Comparison of ENCODE assay signal across 8 cellular contexts in the genomic region with DNA sequence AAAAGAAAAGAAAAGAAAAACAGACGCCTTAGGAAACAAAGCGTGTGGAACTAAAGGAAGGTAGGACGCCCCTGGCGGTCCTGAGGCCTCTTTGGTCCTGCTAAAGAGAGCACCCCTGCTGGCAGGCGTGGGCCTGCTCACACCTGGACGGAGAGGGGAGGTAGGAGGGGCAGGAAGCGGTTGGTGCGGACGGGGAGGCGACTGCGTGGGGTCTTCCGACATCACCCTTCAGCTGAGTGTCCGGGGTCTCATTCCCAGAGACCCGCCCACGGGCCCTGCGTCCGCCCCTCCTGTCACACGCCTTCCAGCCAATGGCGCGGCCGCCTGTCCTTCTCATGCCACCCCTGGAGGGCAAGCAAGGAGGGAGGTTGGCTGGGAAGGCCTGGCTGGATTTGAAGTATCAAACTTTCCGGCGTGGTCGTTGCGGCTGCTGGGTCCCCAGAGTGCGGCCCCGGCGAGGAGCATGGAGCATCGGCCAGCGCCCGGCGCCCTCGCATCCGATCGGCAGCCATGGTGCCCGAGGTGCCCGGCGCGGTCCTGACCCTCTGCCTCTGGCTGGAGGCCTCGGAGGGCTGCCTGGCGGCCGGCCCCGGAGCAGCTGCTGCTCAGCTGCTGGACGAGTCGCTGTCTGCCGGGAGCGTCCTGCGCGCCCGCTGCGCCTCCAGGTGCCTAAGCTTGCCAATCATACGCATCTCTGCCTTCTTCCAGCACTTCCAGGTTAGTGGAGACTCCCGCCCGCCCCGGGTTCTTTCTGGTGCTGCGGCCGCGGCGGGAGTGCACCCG. TPM values are rescaled to one million over a fixed set of nuclear protein-coding genes. Genes with fewer than 3 reads are reported as not detected.
DNase-seq lines count a peak whose midpoint lies in the region; ATAC-seq and TF ChIP-seq lines count a peak whose summit lies in the region.

No MANE protein-coding gene starts in this region.

- H3K4me3 ChIP-seq in muscle layer of duodenum (ENCODE audit: low read depth in 1 of 2, low read length in 2 of 2): peak overlapping the region; percentile 11 to 69

- intact Hi-C loops in activated naive CD4-positive, alpha-beta T cell treated with anti-CD3 and anti-CD28 coated beads for 36 hours (cut with micrococcal nuclease): loop anchor here (1.0 to 5.0 kb wide), 4 partner anchors 49 to 591 kb away; a partner anchor contains a TSS

- H3K4me3 Mint-ChIP-seq in activated naive CD4-positive, alpha-beta T cell treated with anti-CD3 and anti-CD28 coated beads for 36 hours: peak overlapping the region; percentile 76

- H3K27ac Mint-ChIP-seq in activated naive CD4-positive, alpha-beta T cell treated with anti-CD3 and anti-CD28 coated beads for 36 hours: no peak overlapping the region

- H3K27ac ChIP-seq in muscle layer of duodenum (ENCODE audit: low read length): no peak overlapping the region

- peak; percentile 44 for DNase-seq in GM10248 (ENCODE audit: extremely low spot score)
- peak; percentile 54 for DNase-seq in activated naive CD4-positive, alpha-beta T cell treated with anti-CD3 and anti-CD28 coated beads for 36 hours
- DNase-seq in NCI-H69 (lab: John Stamatoyannopoulos, UW): no peak
- no peak for DNase-seq in KG1 (lab: John Stamatoyannopoulos, UW)

- no peaks in the 10 kb centered on the region for H3K9me3 ChIP-seq in muscle layer of duodenum (ENCODE audit: control insufficient read depth in 1 of 2, low read length in 2 of 2)

- no peaks in the 10 kb centered on the region for H3K27me3 Mint-ChIP-seq in activated naive CD4-positive, alpha-beta T cell treated with anti-CD3 and anti-CD28 coated beads for 36 hours (ENCODE audit: low read depth)

- H3K4me1 Mint-ChIP-seq in activated naive CD4-positive, alpha-beta T cell treated with anti-CD3 and anti-CD28 coated beads for 36 hours (ENCODE audit: low read depth): peaks cover 13% of the 10 kb centered on the region

- CTCF ChIA-PET in GM10248 (lab: Yijun Ruan, JAX): interaction anchor here (1.8 to 2.7 kb wide), 3 partner anchors 9 to 18 kb away, joined by 3 to 11 read pairs (median 4); no protein-coding TSS in a partner anchor
- CTCF ChIA-PET in activated naive CD4-positive, alpha-beta T cell treated with anti-CD3 and anti-CD28 coated beads for 36 hours (lab: Charles Lee): interaction anchor here (0.7 kb wide), 2 partner anchors 47 to 471 kb away, joined by 4 read pairs; no protein-coding TSS in a partner anchor

- POLR2A ChIA-PET in GM10248 (lab: Yijun Ruan, JAX): no interaction called here

- no peaks in the 10 kb centered on the region for H3K36me3 Mint-ChIP-seq in activated naive CD4-positive, alpha-beta T cell treated with anti-CD3 and anti-CD28 coated beads for 36 hours (ENCODE audit: low read depth)

- H3K9me3 Mint-ChIP-seq in activated naive CD4-positive, alpha-beta T cell treated with anti-CD3 and anti-CD28 coated beads for 36 hours: no peaks in the 10 kb centered on the region

- ATAC-seq in HG03175 (IDR thresholded peaks at IDR 0.05; ENCODE audit: unreplicated experiment) (peak; percentile 94), GM18520 (IDR thresholded peaks at IDR 0.05; ENCODE audit: unreplicated experiment) (no peak), GM18858 (IDR thresholded peaks at IDR 0.05; ENCODE audit: unreplicated experiment) (no peak)

- peaks cover 0 to 5% of the 10 kb centered on the region in 2 donors for H3K4me1 ChIP-seq in muscle layer of duodenum (ENCODE audit: control insufficient read depth in 1 of 2, insufficient read depth in 2 of 2, low read length in 2 of 2)

- H3K27me3 ChIP-seq in muscle layer of duodenum (ENCODE audit: low read depth, low read length): no peaks in the 10 kb centered on the region

- peak; percentile 32 for TF ChIP-seq CTCF in GM10248 (IDR thresholded peaks at IDR 0.05; ENCODE audit: control extremely low read depth, extremely low read depth, low read depth, missing control alignments)

- no peaks in the 10 kb centered on the region for H3K36me3 ChIP-seq in muscle layer of duodenum (ENCODE audit: control insufficient read depth in 1 of 2, insufficient read depth in 2 of 2, low read length in 2 of 2)

RNA-seq across cellular contexts. Expression of a gene that starts 47.8 kb away (rescaled TPM):
- total RNA-seq in activated naive CD4-positive, alpha-beta T cell treated with anti-CD3 and anti-CD28 coated beads for 36 hours: 1 to 10 TPM; 1.4 to 1.6 TPM

Comparison
In these comparisons a context has a peak if more than half of its experiments do, and no peak if none do; other contexts are left out.
1. DNase-seq: peak in GM10248 (single experiment) and activated naive CD4-positive, alpha-beta T cell treated with anti-CD3 and anti-CD28 coated beads for 36 hours (single experiment); none in NCI-H69 (single experiment) and KG1 (single experiment).